1 cellular context compared by ENCODE assay signal in the genomic region with DNA sequence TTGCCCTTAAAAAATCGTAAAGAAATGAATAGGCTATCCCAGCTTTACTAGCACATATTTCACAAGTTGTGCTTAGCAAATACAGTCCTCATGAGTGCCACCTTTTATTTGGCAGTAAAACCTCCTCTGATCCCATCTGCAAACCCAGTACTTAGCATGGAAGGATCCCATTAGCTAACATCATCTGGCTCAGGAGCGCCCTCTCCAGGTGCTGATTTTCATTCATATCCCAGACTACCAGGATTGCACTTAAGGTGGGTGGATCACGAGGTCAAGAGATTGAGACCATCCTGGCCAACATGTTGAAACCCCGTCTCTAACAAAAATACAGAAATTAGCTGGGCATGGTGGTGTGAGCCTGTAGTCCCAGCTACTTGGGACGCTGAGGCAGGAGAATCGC.
TF ChIP-seq lines count a peak whose summit lies in the region.

No MANE protein-coding gene starts in this region.

TF ChIP-seq in Ishikawa, 13 proteins besides CTCF, POLR2A, EP300 and RAD21 (continued from another document):
- TF ChIP-seq YY1 (IDR thresholded peaks at IDR 0.05; ENCODE audit: low read depth) (no peak), CEBPB (IDR thresholded peaks at IDR 0.05) (no peak), EGR1 (IDR thresholded peaks at IDR 0.05) (no peak), NFIC (IDR thresholded peaks at IDR 0.05) (no peak), TEAD4 (IDR thresholded peaks at IDR 0.05) (no peak)
- TF ChIP-seq, protein P1, sequence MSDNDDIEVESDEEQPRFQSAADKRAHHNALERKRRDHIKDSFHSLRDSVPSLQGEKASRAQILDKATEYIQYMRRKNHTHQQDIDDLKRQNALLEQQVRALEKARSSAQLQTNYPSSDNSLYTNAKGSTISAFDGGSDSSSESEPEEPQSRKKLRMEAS (IDR thresholded peaks at IDR 0.05), result no peak
